Comparison of ENCODE assay signal across 31 cellular contexts in genomic region chr3:27889745-27890144, GRCh38.
DNase-seq lines count a peak whose midpoint lies in the region; ATAC-seq, FAIRE-seq and TF ChIP-seq lines count a peak whose summit lies in the region.
"Had no signal": no experiment of that assay in that cellular context is flagged by ENCODE, and none has a peak within 500 bp of the region (broad histone marks: within the 10 kb centered on the region; RNA-seq: fewer than 3 reads in every experiment).

No MANE protein-coding gene starts in this region.

- in situ Hi-C loops in HepG2 (cut with HindIII; ENCODE audit: extremely low pct_ligation_motif_present, low pct_unique_long_range_greater_than_20kb), result no loop called here

- no peak overlapping the region for H3K4ac ChIP-seq in mesendoderm (ENCODE audit: low read depth, low read length)

- H2AK5ac ChIP-seq in mesendoderm (ENCODE audit: low read length), result no peak overlapping the region

- H3K27me3 ChIP-seq in HepG2 (ENCODE audit: control insufficient read depth in 1 of 2, insufficient read depth in 2 of 2, low read length in 2 of 2) (no peaks in the 10 kb centered on the region), right lobe of liver (no peaks in the 10 kb centered on the region), mesendoderm (ENCODE audit: insufficient read depth, low read length, poor library complexity) (no peaks in the 10 kb centered on the region), esophagus squamous epithelium (peaks cover 0 to 4% (median 0%) of the 10 kb centered on the region in 4 donors)
- H3K27me3 ChIP-seq: BE2C; BLaER1; BLaER1 treated with 17β-estradiol and CSF1 and Interleukin-3, amounts not matched to agents 10 nM and 100 nM had no signal

- TF ChIP-seq EP300 in HepG2 (IDR thresholded peaks at IDR 0.05; ENCODE audit: low read depth in 2 of 2, low read length in 2 of 2), result no peak
- TF ChIP-seq EP300 in HepG2 (CRISPR knock-in tag; IDR thresholded peaks at IDR 0.05; ENCODE audit: borderline replicate concordance), result no peak

- WGBS in HepG2 (ENCODE audit: low lambda C conversion rate), result 6% methylated on average over 4 of the region's 4 CpGs
- 66% methylated on average over 4 of the region's 4 CpGs for WGBS in right lobe of liver (ENCODE audit: insufficient coverage, low coverage, low lambda C conversion rate, missing lambda C conversion rate)
- no CpG with 5 or more reads among the region's 4 CpGs for WGBS in mesendoderm (ENCODE audit: extremely low coverage, insufficient coverage, low lambda C conversion rate)
- WGBS in esophagus squamous epithelium, 2 donors, result 76 to 79% methylated on average over 4 of the region's 4 CpGs

- DNase-seq in HepG2 (ENCODE audit: low spot score), result no peak
- no peak for DNase-seq in right lobe of liver
- DNase-seq in mesendoderm, result no peak
- DNase-seq in esophagus squamous epithelium (lab: John Stamatoyannopoulos, UW), result no peak
- DNase-seq: 8988T; ACHN; AML-193; BE2C; C1 segment of cervical spinal cord; Caco-2; Calu3; CD4-positive, alpha-beta memory T cell; CD4-positive, alpha-beta T cell; CD4-positive, CD25-positive, alpha-beta regulatory T cell; CD8-positive, alpha-beta memory T cell; CD8-positive, alpha-beta T cell; COR-L47; DMS 273 treated with DMSO at 0.1 percent for 48 hours; DMS153; DMS53; DMS79; DMS79 treated with DMSO at 0.1 percent for 48 hours; DND-41; EL had no signal

- peak overlapping the region; percentile 35 for H3K56ac ChIP-seq in mesendoderm (ENCODE audit: low read length)

- CTCF ChIA-PET in HepG2 (lab: Yijun Ruan, JAX; ENCODE audit: low intra/inter-chr PET ratio, low total read pairs), result no interaction called here

- no peak for TF ChIP-seq RAD21 in HepG2 (CRISPR knock-in tag; IDR thresholded peaks at IDR 0.05)

- H3K79me2 ChIP-seq in HepG2 (ENCODE audit: insufficient read depth, low read length) (no peaks in the 10 kb centered on the region), mesendoderm (ENCODE audit: control insufficient read depth, insufficient read depth, low read length) (no peaks in the 10 kb centered on the region)

- no peak overlapping the region for H2BK120ac ChIP-seq in mesendoderm (ENCODE audit: low read depth, low read length)

- no peak overlapping the region for H3K4me2 ChIP-seq in HepG2 (ENCODE audit: low read depth, low read length)
- H3K4me2 ChIP-seq in mesendoderm (ENCODE audit: low read length), result no peak overlapping the region
- H3K4me2 ChIP-seq: A549; BLaER1; BLaER1 treated with 17β-estradiol and CSF1 and Interleukin-3, amounts not matched to agents 10 nM and 100 nM had no signal

- H3K9me3 ChIP-seq in HepG2 (ENCODE audit: low read length) (no peaks in the 10 kb centered on the region), right lobe of liver (no peaks in the 10 kb centered on the region), esophagus squamous epithelium (no peaks in the 10 kb centered on the region)
- H3K9me3 ChIP-seq: BE2C, Caco-2 had no signal

- ATAC-seq in HepG2 (no peak), right lobe of liver (no peak)
- ATAC-seq: A549; CD8-positive, alpha-beta T cell had no signal

- BruUV-seq in HepG2 (replicated peaks; lab: Mats Ljungman, UMichigan), result no TSS peak

- H4K8ac ChIP-seq in mesendoderm (ENCODE audit: low read depth, low read length), result peak overlapping the region; percentile 76

- no peak overlapping the region for H2AFZ ChIP-seq in HepG2 (ENCODE audit: low read length)

- POLR2A ChIA-PET in HepG2 (lab: Yijun Ruan, JAX), result no interaction called here

- no peak overlapping the region for H3K4me3 ChIP-seq in HepG2 (replicated peaks in 1 of 3; ENCODE audit: insufficient read depth in 1 of 3, low read depth in 2 of 3, low read length in 3 of 3)
- no peak overlapping the region for H3K4me3 ChIP-seq in right lobe of liver
- H3K4me3 ChIP-seq in mesendoderm (ENCODE audit: low read length), result no peak overlapping the region
- H3K4me3 ChIP-seq in esophagus squamous epithelium, result no peak overlapping the region
- H3K4me3 ChIP-seq: A549; BLaER1; BLaER1 treated with 17β-estradiol and CSF1 and Interleukin-3, amounts not matched to agents 10 nM and 100 nM had no signal

- H3K4me1 ChIP-seq in HepG2 (ENCODE audit: insufficient read depth, low read length) (no peaks in the 10 kb centered on the region), right lobe of liver (no peaks in the 10 kb centered on the region), mesendoderm (ENCODE audit: control insufficient read depth, low read depth, low read length) (peaks cover 10% of the 10 kb centered on the region), esophagus squamous epithelium (no peaks in the 10 kb centered on the region)
- H3K4me1 ChIP-seq: A549, BE2C, BLaER1, Caco-2 had no signal

- no peak overlapping the region for H2BK5ac ChIP-seq in mesendoderm (ENCODE audit: low read length)

- no peaks in the 10 kb centered on the region for H3K36me3 ChIP-seq in HepG2 (replicated peaks in 1 of 2; ENCODE audit: control insufficient read depth in 1 of 2, insufficient read depth in 2 of 2, low read length in 2 of 2)
- H3K36me3 ChIP-seq in right lobe of liver, result no peaks in the 10 kb centered on the region
- H3K36me3 ChIP-seq in mesendoderm (ENCODE audit: control insufficient read depth, insufficient read depth, low read length), result no peaks in the 10 kb centered on the region
- no peaks in the 10 kb centered on the region for H3K36me3 ChIP-seq in esophagus squamous epithelium
- H3K36me3 ChIP-seq: BE2C; BLaER1; BLaER1 treated with 17β-estradiol and CSF1 and Interleukin-3, amounts not matched to agents 10 nM and 100 nM had no signal

- intact Hi-C loops in HepG2 (cut with micrococcal nuclease; ENCODE audit: unreplicated experiment), result loop anchor here (10.0 kb wide), 1 partner anchor 175 kb away; no protein-coding TSS in a partner anchor
- intact Hi-C loops in right lobe of liver (cut with DNase I), result no loop called here
- intact Hi-C loops in esophagus squamous epithelium (cut with DNase I), result no loop called here

- no peak overlapping the region for H3K23ac ChIP-seq in mesendoderm (ENCODE audit: low read length)

- TF ChIP-seq CTCF in HepG2 (CRISPR knock-in tag; IDR thresholded peaks at IDR 0.05) (no peak), right lobe of liver (IDR thresholded peaks at IDR 0.05) (no peak), esophagus squamous epithelium (IDR thresholded peaks at IDR 0.05) (no peak)

- H3K79me1 ChIP-seq in mesendoderm (ENCODE audit: low read length), result no peaks in the 10 kb centered on the region

- no peaks in the 10 kb centered on the region for H4K20me1 ChIP-seq in HepG2 (ENCODE audit: insufficient read depth, low read length)
- H4K20me1 ChIP-seq: BLaER1; BLaER1 treated with 17β-estradiol and CSF1 and Interleukin-3, amounts not matched to agents 10 nM and 100 nM had no signal

- H2BK15ac ChIP-seq in mesendoderm (replicated peaks; ENCODE audit: low read depth), result no peak overlapping the region

- H4K5ac ChIP-seq in mesendoderm (ENCODE audit: low read length), result peak overlapping the region; percentile 86

- H3K9ac ChIP-seq in HepG2 (ENCODE audit: insufficient read depth, low read depth, low read length) (no peak overlapping the region), mesendoderm (ENCODE audit: low read length) (no peak overlapping the region)
- H3K9ac ChIP-seq: BLaER1; BLaER1 treated with 17β-estradiol and CSF1 and Interleukin-3, amounts not matched to agents 10 nM and 100 nM had no signal

- TF ChIP-seq POLR2A in HepG2 (IDR thresholded peaks at IDR 0.05; ENCODE audit: insufficient read depth in 1 of 2, low read depth in 2 of 2, low read length in 2 of 2) (no peak), right lobe of liver (IDR thresholded peaks at IDR 0.05) (no peak), esophagus squamous epithelium (IDR thresholded peaks at IDR 0.05) (no peak)

- H3K27ac ChIP-seq in HepG2 (ENCODE audit: extremely low read length, insufficient read depth, low read length) (no peak overlapping the region), right lobe of liver (no peak overlapping the region), mesendoderm (ENCODE audit: low read depth, low read length) (no peak overlapping the region), esophagus squamous epithelium (no peak overlapping the region)
- H3K27ac ChIP-seq: 22Rv1; A549; BLaER1; BLaER1 treated with 17β-estradiol and CSF1 and Interleukin-3, amounts not matched to agents 10 nM and 100 nM; C4-2B had no signal

- H3K18ac ChIP-seq in mesendoderm (ENCODE audit: low read length), result no peak overlapping the region

- FAIRE-seq in HepG2 (lab: Jason Lieb, UNC), result no peak
- FAIRE-seq: A204.1, A549, D721Med had no signal

TF ChIP-seq in HepG2, 621 proteins besides CTCF, POLR2A, EP300 and RAD21 (continues in another document):
- TF ChIP-seq E2F5 (CRISPR knock-in tag; conservative IDR thresholded peaks at IDR 0.05) (no peak), KDM4B (CRISPR knock-in tag; IDR thresholded peaks at IDR 0.05) (no peak), THAP8 (CRISPR knock-in tag; IDR thresholded peaks at IDR 0.05; ENCODE audit: borderline replicate concordance) (no peak), NBN (conservative IDR thresholded peaks at IDR 0.05) (no peak), ZNF7 (CRISPR knock-in tag; IDR thresholded peaks at IDR 0.05) (no peak), RFX1 (IDR thresholded peaks at IDR 0.05) (no peak), ATF7 (IDR thresholded peaks at IDR 0.05) (peak; percentile 68; the same call in 1 of the 2 replicates), ATF7 (CRISPR knock-in tag; IDR thresholded peaks at IDR 0.05) (no peak), BORCS8-MEF2B (CRISPR knock-in tag; IDR thresholded peaks at IDR 0.05) (no peak)
